Comparison of ENCODE assay signal across 20 cellular contexts in the genomic region with DNA sequence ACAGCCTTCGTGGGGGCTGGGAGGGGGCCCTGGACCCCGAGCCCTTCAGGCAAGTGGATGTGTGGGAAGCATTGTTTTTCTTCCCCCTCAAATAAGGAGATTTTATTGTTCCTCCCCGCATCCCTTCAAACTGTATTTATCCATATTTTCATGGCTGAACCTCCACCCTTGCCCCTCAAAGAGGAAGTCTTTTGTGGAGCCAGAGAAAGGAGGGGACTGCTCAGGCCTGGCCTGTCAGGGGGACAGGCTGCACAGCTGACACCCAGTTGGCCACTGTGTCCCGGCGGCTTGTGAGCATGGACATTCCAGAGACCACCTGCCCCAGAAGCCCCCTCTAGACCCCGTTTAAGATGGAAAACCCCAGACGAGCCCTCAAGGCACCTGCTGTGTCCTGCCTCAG. TPM values are rescaled to one million over a fixed set of nuclear protein-coding genes. Genes with fewer than 3 reads are reported as not detected.
DNase-seq lines count a peak whose midpoint lies in the region; ATAC-seq, FAIRE-seq and TF ChIP-seq lines count a peak whose summit lies in the region.
"Had no signal": no experiment of that assay in that cellular context is flagged by ENCODE, and none has a peak within 500 bp of the region (broad histone marks: within the 10 kb centered on the region; RNA-seq: fewer than 3 reads in every experiment).

No MANE protein-coding gene starts in this region.

- DNase-seq in PC-9 (no peak), K562 (ENCODE audit: extremely low read depth in 1 of 4, low spot score in 3 of 4) (peak in 1 of 4 experiments; percentile 3), neuronal stem cell (ENCODE audit: low spot score) (no peak)
- DNase-seq in activated CD8-positive, alpha-beta T cell treated with anti-CD3 and anti-CD28 coated beads for 36 hours: no peak
- DNase-seq: CD8-positive, alpha-beta T cell; COR-L47; DND-41; GDM1; GM23248; H7; KBM-7 had no signal

- no peak overlapping the region for H3K23ac ChIP-seq in neuronal stem cell (ENCODE audit: low read depth, low read length, poor library complexity)

- peaks cover 6% of the 10 kb centered on the region for H3K4me1 Mint-ChIP-seq in activated CD8-positive, alpha-beta T cell treated with anti-CD3 and anti-CD28 coated beads for 36 hours (ENCODE audit: low read depth)

- H2BK5ac ChIP-seq in neuronal stem cell (ENCODE audit: low read length): no peak overlapping the region

- TF ChIP-seq RAD21 in K562 (CRISPR knock-in tag; conservative IDR thresholded peaks at IDR 0.05 in 1 of 2, IDR thresholded peaks at IDR 0.05 in 1 of 2): no peak

- H3K18ac ChIP-seq in neuronal stem cell (ENCODE audit: low read length): no peak overlapping the region

- TF ChIP-seq EP300 in K562 (IDR thresholded peaks at IDR 0.05; ENCODE audit: low read length): no peak

- no peak for TF ChIP-seq POLR2A in K562 (conservative IDR thresholded peaks at IDR 0.05)

- TF ChIP-seq CTCF in PC-9 (conservative IDR thresholded peaks at IDR 0.05) (no peak), K562 (IDR thresholded peaks at IDR 0.05 in 2 of 3, conservative IDR thresholded peaks at IDR 0.05 in 1 of 3; ENCODE audit: insufficient read depth in 2 of 3, low read depth in 1 of 3, low read length in 3 of 3) (no peak)
- TF ChIP-seq CTCF in activated CD8-positive, alpha-beta T cell treated with anti-CD3 and anti-CD28 coated beads for 36 hours (IDR thresholded peaks at IDR 0.05): no peak

- no peaks in the 10 kb centered on the region for H3K79me1 ChIP-seq in neuronal stem cell (ENCODE audit: low read depth, low read length)

- no peak; the same call in 2 of the 3 replicates for ATAC-seq in K562
- ATAC-seq in HG02970 (IDR thresholded peaks at IDR 0.05; ENCODE audit: low FRiP score, unreplicated experiment): no peak
- ATAC-seq in HG02759 (IDR thresholded peaks at IDR 0.05; ENCODE audit: unreplicated experiment): no peak
- no peak for ATAC-seq in GM19351 (IDR thresholded peaks at IDR 0.05; ENCODE audit: unreplicated experiment)
- no peak for ATAC-seq in activated CD8-positive, alpha-beta T cell treated with anti-CD3 and anti-CD28 coated beads for 36 hours
- ATAC-seq: CD8-positive, alpha-beta T cell had no signal

- peak overlapping the region; percentile 5; the same call in 1 of the 2 replicates for H3K27ac ChIP-seq in BLaER1
- H3K27ac ChIP-seq in PC-9: peak overlapping the region; percentile 82
- H3K27ac ChIP-seq in K562 (ENCODE audit: extremely low read depth, low read depth, low read length): no peak overlapping the region
- H3K27ac ChIP-seq in neuronal stem cell (replicated peaks; ENCODE audit: low read length): no peak overlapping the region
- H3K27ac ChIP-seq: HL-60 had no signal

- FAIRE-seq in K562 (lab: Jason Lieb, UNC): no peak
- FAIRE-seq: GM12892, GM19239 had no signal

- 0 out of 2 replicates have a peak overlapping the region, but pooled peaks have one; percentile 18 for H3K4me2 ChIP-seq in BLaER1
- peak overlapping the region; percentile 67 for H3K4me2 ChIP-seq in PC-9
- H3K4me2 ChIP-seq in K562 (ENCODE audit: insufficient read depth, low read length): no peak overlapping the region
- no peak overlapping the region for H3K4me2 ChIP-seq in neuronal stem cell (ENCODE audit: insufficient read depth, low read length, poor library complexity, severe bottlenecking)

- no peak overlapping the region for H4K8ac ChIP-seq in neuronal stem cell (ENCODE audit: low read depth, low read length)

- POLR2A ChIA-PET in PC-9 (lab: Charles Lee; ENCODE audit: unreplicated experiment): no interaction called here
- POLR2A ChIA-PET in K562 (lab: Yijun Ruan, JAX): interaction anchor here (0.6 kb wide), 1 partner anchor 11 kb away, joined by 3 read pairs; no protein-coding TSS in a partner anchor
- POLR2A ChIA-PET in activated CD8-positive, alpha-beta T cell treated with anti-CD3 and anti-CD28 coated beads for 36 hours (lab: Charles Lee): interaction anchor here (0.6 kb wide), 1 partner anchor 17 kb away, joined by 3 read pairs; no protein-coding TSS in a partner anchor

- no TSS peak for BruUV-seq in PC-9 (replicated peaks; lab: Mats Ljungman, UMichigan)
- no TSS peak for BruUV-seq in K562 (replicated peaks; lab: Mats Ljungman, UMichigan)

- peak overlapping the region; percentile 71 for H3K14ac ChIP-seq in neuronal stem cell (ENCODE audit: low read length)

- CTCF ChIA-PET in PC-9 (lab: Charles Lee) (interaction anchor here (0.6 kb wide), 1 partner anchor 354 kb away, joined by 3 read pairs; no protein-coding TSS in a partner anchor), K562 (lab: Yijun Ruan, JAX; ENCODE audit: low intra/inter-chr PET ratio) (no interaction called here)
- CTCF ChIA-PET in activated CD8-positive, alpha-beta T cell treated with anti-CD3 and anti-CD28 coated beads for 36 hours (lab: Charles Lee): interaction anchor here (1.4 to 3.1 kb wide), 3 partner anchors 11 to 42 kb away, joined by 3 to 19 read pairs (median 6); a partner anchor contains a TSS

- peaks cover 37% of the 10 kb centered on the region for H3K4me1 ChIP-seq in BLaER1
- H3K4me1 ChIP-seq in PC-9 (replicated peaks; ENCODE audit: insufficient read depth): peaks cover 57% of the 10 kb centered on the region
- peaks cover 0 to 8% of the 10 kb centered on the region in 2 experiments; a peak in 2 of 5 replicates for H3K4me1 ChIP-seq in K562 (replicated peaks in 1 of 2; ENCODE audit: control insufficient read depth in 2 of 2, insufficient read depth in 2 of 2, low read length in 2 of 2)
- peaks cover 6% of the 10 kb centered on the region in 2 donors for H3K4me1 ChIP-seq in neuronal stem cell (ENCODE audit: control insufficient read depth in 2 of 2, insufficient read depth in 1 of 2, low read depth in 1 of 2, low read length in 2 of 2)

- H3K9ac ChIP-seq in BLaER1 (no peak overlapping the region), K562 (ENCODE audit: insufficient read depth in 1 of 2, low read depth in 2 of 2, low read length in 2 of 2) (peak overlapping the region in 1 of 2 experiments; percentile 68; a peak in 1 of 4 replicates), neuronal stem cell (ENCODE audit: low read depth, low read length, poor library complexity) (no peak overlapping the region)
- H3K9ac ChIP-seq: GM23248 had no signal

- intact Hi-C loops in PC-9 (cut with micrococcal nuclease; ENCODE audit: unreplicated experiment) (no loop called here), K562 (cut with micrococcal nuclease) (no loop called here)
- intact Hi-C loops in activated CD8-positive, alpha-beta T cell treated with anti-CD3 and anti-CD28 coated beads for 36 hours (cut with micrococcal nuclease): no loop called here

- no peaks in the 10 kb centered on the region for H4K20me1 ChIP-seq in BLaER1
- no peaks in the 10 kb centered on the region for H4K20me1 ChIP-seq in PC-9 (ENCODE audit: insufficient read depth)
- H4K20me1 ChIP-seq in K562 (replicated peaks; ENCODE audit: control insufficient read depth, insufficient read depth, low read length): no peaks in the 10 kb centered on the region

- 40% methylated on average over 5 of the region's 7 CpGs for WGBS in K562 (ENCODE audit: insufficient coverage, low coverage, missing lambda C conversion rate)
- no CpG with 5 or more reads among the region's 7 CpGs for WGBS in neuronal stem cell (ENCODE audit: extremely low coverage in 2 of 2, insufficient read length in 2 of 2, insufficient replicate concordance in 1 of 2), 2 donors

- no peak overlapping the region for H2BK120ac ChIP-seq in neuronal stem cell (ENCODE audit: low read depth, low read length)

- H3K4ac ChIP-seq in neuronal stem cell (ENCODE audit: low read length): peak overlapping the region; percentile 76

- H3K9me1 ChIP-seq in K562 (ENCODE audit: control insufficient read depth, insufficient read depth, low read length): no peaks in the 10 kb centered on the region

- H3F3A ChIP-seq in PC-9 (ENCODE audit: insufficient read depth, low read depth): peaks cover 57% of the 10 kb centered on the region

- H2BK12ac ChIP-seq in neuronal stem cell (ENCODE audit: low read length): peak overlapping the region; percentile 24

- no peak overlapping the region for H3K27ac Mint-ChIP-seq in activated CD8-positive, alpha-beta T cell treated with anti-CD3 and anti-CD28 coated beads for 36 hours
- H3K27ac Mint-ChIP-seq: B cell; CD14-positive monocyte; CD8-positive, alpha-beta T cell had no signal

- H3K9me3 ChIP-seq in BLaER1 (no peaks in the 10 kb centered on the region), PC-9 (ENCODE audit: insufficient read depth, low read depth) (no peaks in the 10 kb centered on the region), K562 (replicated peaks; ENCODE audit: control insufficient read depth, insufficient read depth, low read depth, low read length) (no peaks in the 10 kb centered on the region), neuronal stem cell (replicated peaks in 1 of 2; ENCODE audit: control insufficient read depth in 2 of 2, insufficient read depth in 1 of 2, low read depth in 1 of 2, low read length in 2 of 2) (no peaks in the 10 kb centered on the region)

- peak overlapping the region; percentile 69 for H2AK5ac ChIP-seq in neuronal stem cell (ENCODE audit: low read depth, low read length)

- H3K27me3 ChIP-seq in BLaER1 (no peaks in the 10 kb centered on the region), PC-9 (ENCODE audit: insufficient read depth, low read depth) (no peaks in the 10 kb centered on the region), K562 (ENCODE audit: control insufficient read depth in 2 of 2, insufficient read depth in 2 of 2, low read length in 2 of 2) (no peaks in the 10 kb centered on the region), neuronal stem cell (ENCODE audit: control insufficient read depth in 3 of 3, insufficient read depth in 3 of 3, low read depth in 1 of 3, low read length in 3 of 3) (no peaks in the 10 kb centered on the region)

- H3K36me3 Mint-ChIP-seq in activated CD8-positive, alpha-beta T cell treated with anti-CD3 and anti-CD28 coated beads for 36 hours (ENCODE audit: low read depth): no peaks in the 10 kb centered on the region
- H3K36me3 Mint-ChIP-seq: CD14-positive monocyte; CD8-positive, alpha-beta T cell had no signal

- H3K4me3 ChIP-seq in BLaER1 (no peak overlapping the region), PC-9 (no peak overlapping the region), K562 (no peak overlapping the region), neuronal stem cell (ENCODE audit: low read length in 2 of 2) (no peak overlapping the region)
- H3K4me3 ChIP-seq: GM23248 had no signal

- H2BK15ac ChIP-seq in neuronal stem cell (ENCODE audit: low read length): peak overlapping the region; percentile 4

- H2AFZ ChIP-seq in PC-9: no peak overlapping the region
- H2AFZ ChIP-seq in K562 (ENCODE audit: low read depth, low read length): 0 out of 2 replicates have a peak overlapping the region, but pooled peaks have one; percentile 4
- H2AFZ ChIP-seq in neuronal stem cell (ENCODE audit: low read length): peak overlapping the region; percentile 43
- H2AFZ ChIP-seq: GM23248 had no signal

- H4K91ac ChIP-seq in neuronal stem cell (ENCODE audit: low read depth, low read length, poor library complexity): no peak overlapping the region

- no peaks in the 10 kb centered on the region for H3K79me2 ChIP-seq in PC-9 (ENCODE audit: low read depth)
- H3K79me2 ChIP-seq in K562 (ENCODE audit: control insufficient read depth, insufficient read depth, low read length): no peaks in the 10 kb centered on the region

- in situ Hi-C loops in K562 (cut with MboI): no loop called here

- no peaks in the 10 kb centered on the region for H3K9me3 Mint-ChIP-seq in activated CD8-positive, alpha-beta T cell treated with anti-CD3 and anti-CD28 coated beads for 36 hours
- H3K9me3 Mint-ChIP-seq: CD14-positive monocyte; CD8-positive, alpha-beta T cell had no signal

- H3K36me3 ChIP-seq in BLaER1: no peaks in the 10 kb centered on the region
- no peaks in the 10 kb centered on the region for H3K36me3 ChIP-seq in PC-9 (ENCODE audit: low read depth)
- no peaks in the 10 kb centered on the region for H3K36me3 ChIP-seq in K562 (ENCODE audit: control insufficient read depth, insufficient read depth, low read length)
- no peaks in the 10 kb centered on the region for H3K36me3 ChIP-seq in neuronal stem cell (replicated peaks in 1 of 2; ENCODE audit: control insufficient read depth in 2 of 2, insufficient read depth in 2 of 2, low read length in 2 of 2)

- no peaks in the 10 kb centered on the region for H3K27me3 Mint-ChIP-seq in activated CD8-positive, alpha-beta T cell treated with anti-CD3 and anti-CD28 coated beads for 36 hours
- H3K27me3 Mint-ChIP-seq: B cell had no signal

- no peaks in the 10 kb centered on the region for H3K9me2 ChIP-seq in PC-9 (ENCODE audit: insufficient read depth)

- no peak overlapping the region for H3K4me3 Mint-ChIP-seq in activated CD8-positive, alpha-beta T cell treated with anti-CD3 and anti-CD28 coated beads for 36 hours
- H3K4me3 Mint-ChIP-seq: B cell; CD14-positive monocyte; CD8-positive, alpha-beta T cell had no signal

RNA-seq across cellular contexts. Expression of a gene that starts 15.9 kb away (rescaled TPM):
- total RNA-seq in PC-9 (2021): 22.4 and 32.2 TPM in 2 replicates
- 1.4 TPM in 1 of 2 replicates, not detected in the other for total RNA-seq in K562 (2011; cell fraction: chromatin; rRNA removed; ENCODE audit: low replicate concordance)
- 0.83 and 1.2 TPM in 2 replicates for total RNA-seq in K562 (2011; cell fraction: nucleolus; rRNA removed)
- 0.69 and 1.2 TPM in 2 replicates for total RNA-seq in K562 (2011; cell fraction: nucleoplasm; rRNA removed)
- total RNA-seq in K562 (2014; rRNA removed): 2.7 and 3.4 TPM in 2 replicates
- total RNA-seq in K562 (2014; rRNA removed; fragmentation: Illumina TruSeq; extraction: Trizol): 0.29 and 0.69 TPM in 2 replicates
- total RNA-seq in K562 (2015; rRNA removed; fragmentation: Illumina TruSeq; extraction: Trizol): 1.4 and 1.8 TPM in 2 replicates
- total RNA-seq in K562 (2021): 2.0 and 2.1 TPM in 2 replicates
- 1.1 and 1.6 TPM in 2 replicates for polyA plus RNA-seq in K562 (2011; rRNA removed)
- 1.7 and 2.5 TPM in 2 replicates for polyA plus RNA-seq in K562 (2011; cell fraction: cytosol; rRNA removed)
- polyA plus RNA-seq in K562 (2011; cell fraction: nucleus; rRNA removed): 0.98 and 1.1 TPM in 2 replicates
- 2.3 and 2.8 TPM in 2 replicates for polyA plus RNA-seq in K562 (2012)
- polyA plus RNA-seq in K562 (2014; fragmentation: Illumina TruSeq; extraction: Trizol): 1.1 and 1.9 TPM in 2 replicates
- polyA plus RNA-seq in K562 (2014; fragmentation: Nextera tagmentation; extraction: Ambion mirVana): not detected
- polyA plus RNA-seq in K562 (2014; rRNA removed): 0.86 and 1.8 TPM in 2 replicates
- polyA minus RNA-seq in K562 (2011; rRNA and poly(A)+ RNA removed): 0.46 and 0.72 TPM in 2 replicates
- not detected in 2 replicates for polyA minus RNA-seq in K562 (2011; cell fraction: cytosol; rRNA and poly(A)+ RNA removed)
- 0.54 and 1.3 TPM in 2 replicates for polyA minus RNA-seq in K562 (2011; cell fraction: nucleus; rRNA and poly(A)+ RNA removed)
- polyA plus RNA-seq in neuronal stem cell (2013, experiment 1 of 2): 3.9 TPM
- 3.7 TPM for polyA plus RNA-seq in neuronal stem cell (2013, experiment 2 of 2)
- 1 to 10 TPM; 4.1 to 4.2 TPM for total RNA-seq in activated CD8-positive, alpha-beta T cell treated with anti-CD3 and anti-CD28 coated beads for 36 hours

RNA-seq across cellular contexts. Expression of a gene that starts 29.3 kb away (rescaled TPM):
- 49.3 and 64.9 TPM in 2 replicates for total RNA-seq in PC-9 (2021)
- 13.2 and 13.4 TPM in 2 replicates for total RNA-seq in K562 (2011; cell fraction: chromatin; rRNA removed; ENCODE audit: low replicate concordance)
- 10.9 and 13.0 TPM in 2 replicates for total RNA-seq in K562 (2011; cell fraction: nucleolus; rRNA removed)
- total RNA-seq in K562 (2011; cell fraction: nucleoplasm; rRNA removed): 15.3 and 17.7 TPM in 2 replicates
- total RNA-seq in K562 (2014; rRNA removed): 18.5 and 18.8 TPM in 2 replicates
- 4.0 and 4.2 TPM in 2 replicates for total RNA-seq in K562 (2014; rRNA removed; fragmentation: Illumina TruSeq; extraction: Trizol)
- total RNA-seq in K562 (2015; rRNA removed; fragmentation: Illumina TruSeq; extraction: Trizol): 6.6 and 7.3 TPM in 2 replicates
- total RNA-seq in K562 (2021): 21.4 and 28.3 TPM in 2 replicates
- polyA plus RNA-seq in K562 (2011; rRNA removed): 7.9 and 9.1 TPM in 2 replicates
- 8.8 and 11.7 TPM in 2 replicates for polyA plus RNA-seq in K562 (2011; cell fraction: cytosol; rRNA removed)
- 7.8 and 10.5 TPM in 2 replicates for polyA plus RNA-seq in K562 (2011; cell fraction: nucleus; rRNA removed)
- 18.0 and 23.2 TPM in 2 replicates for polyA plus RNA-seq in K562 (2012)
- 20.9 and 27.2 TPM in 2 replicates for polyA plus RNA-seq in K562 (2014; fragmentation: Illumina TruSeq; extraction: Trizol)
- 1 to 10 TPM; 1.4 to 1.6 TPM for polyA plus RNA-seq in K562 (2014; fragmentation: Nextera tagmentation; extraction: Ambion mirVana)
- 24.4 and 26.2 TPM in 2 replicates for polyA plus RNA-seq in K562 (2014; rRNA removed)
- 3.2 and 4.6 TPM in 2 replicates for polyA minus RNA-seq in K562 (2011; rRNA and poly(A)+ RNA removed)
- polyA minus RNA-seq in K562 (2011; cell fraction: cytosol; rRNA and poly(A)+ RNA removed): 5.6 and 6.3 TPM in 2 replicates
- 3.8 and 7.1 TPM in 2 replicates for polyA minus RNA-seq in K562 (2011; cell fraction: nucleus; rRNA and poly(A)+ RNA removed)
- polyA plus RNA-seq in neuronal stem cell (2013, experiment 1 of 2): 21.6 TPM
- polyA plus RNA-seq in neuronal stem cell (2013, experiment 2 of 2): 22.5 TPM
- total RNA-seq in activated CD8-positive, alpha-beta T cell treated with anti-CD3 and anti-CD28 coated beads for 36 hours: 10 to 100 TPM; 22.6 to 23.5 TPM

RNA-seq across cellular contexts. Expression of a gene that starts 42.1 kb away (rescaled TPM):
- total RNA-seq in PC-9 (2021) (14.6 and 19.5 TPM in 2 replicates), K562 (2014; rRNA removed) (5.5 and 6.3 TPM in 2 replicates), K562 (2014; rRNA removed; fragmentation: Illumina TruSeq; extraction: Trizol) (1.6 and 2.1 TPM in 2 replicates), K562 (2015; rRNA removed; fragmentation: Illumina TruSeq; extraction: Trizol) (2.0 and 2.1 TPM in 2 replicates), K562 (2021) (4.7 and 5.7 TPM in 2 replicates)
- 14.7 and 39.0 TPM in 2 replicates for total RNA-seq in K562 (2011; cell fraction: chromatin; rRNA removed; ENCODE audit: low replicate concordance)
- total RNA-seq in K562 (2011; cell fraction: nucleolus; rRNA removed): 32.7 and 33.0 TPM in 2 replicates
- 14.5 and 17.5 TPM in 2 replicates for total RNA-seq in K562 (2011; cell fraction: nucleoplasm; rRNA removed)
- polyA plus RNA-seq in K562 (2011; rRNA removed) (6.9 and 9.1 TPM in 2 replicates), K562 (2014; fragmentation: Illumina TruSeq; extraction: Trizol) (4.6 and 5.4 TPM in 2 replicates), K562 (2014; fragmentation: Nextera tagmentation; extraction: Ambion mirVana) (under 1 TPM; 0.14 to 0.15 TPM), K562 (2014; rRNA removed) (5.6 and 7.0 TPM in 2 replicates)
- polyA plus RNA-seq in K562 (2011; cell fraction: cytosol; rRNA removed): 4.9 and 7.5 TPM in 2 replicates
- polyA plus RNA-seq in K562 (2011; cell fraction: nucleus; rRNA removed): 24.3 and 48.8 TPM in 2 replicates
- 6.1 and 12.0 TPM in 2 replicates for polyA plus RNA-seq in K562 (2012)
- polyA minus RNA-seq in K562 (2011; rRNA and poly(A)+ RNA removed): 1.8 and 2.6 TPM in 2 replicates
- 3.7 and 4.4 TPM in 2 replicates for polyA minus RNA-seq in K562 (2011; cell fraction: cytosol; rRNA and poly(A)+ RNA removed)
- 17.5 and 22.5 TPM in 2 replicates for polyA minus RNA-seq in K562 (2011; cell fraction: nucleus; rRNA and poly(A)+ RNA removed)
- polyA plus RNA-seq in neuronal stem cell (2013, experiment 1 of 2): 7.8 TPM
- polyA plus RNA-seq in neuronal stem cell (2013, experiment 2 of 2): 8.0 TPM
- total RNA-seq in activated CD8-positive, alpha-beta T cell treated with anti-CD3 and anti-CD28 coated beads for 36 hours: 10 to 100 TPM; 12.4 to 12.6 TPM

RNA-seq across cellular contexts. Expression of a gene that starts 44.1 kb away (rescaled TPM):
- total RNA-seq in PC-9 (2021) (12.9 and 18.7 TPM in 2 replicates), K562 (2014; rRNA removed) (6.9 and 10.1 TPM in 2 replicates), K562 (2014; rRNA removed; fragmentation: Illumina TruSeq; extraction: Trizol) (5.7 and 5.8 TPM in 2 replicates), K562 (2015; rRNA removed; fragmentation: Illumina TruSeq; extraction: Trizol) (8.3 and 10.7 TPM in 2 replicates), K562 (2021) (32.1 and 36.6 TPM in 2 replicates)
- total RNA-seq in K562 (2011; cell fraction: chromatin; rRNA removed; ENCODE audit: low replicate concordance): 52.9 and 134 TPM in 2 replicates
- total RNA-seq in K562 (2011; cell fraction: nucleolus; rRNA removed): 50.8 and 62.5 TPM in 2 replicates
- 48.8 and 58.4 TPM in 2 replicates for total RNA-seq in K562 (2011; cell fraction: nucleoplasm; rRNA removed)
- polyA plus RNA-seq in K562 (2011; rRNA removed) (7.7 TPM in 2 replicates), K562 (2014; fragmentation: Illumina TruSeq; extraction: Trizol) (24.1 and 31.8 TPM in 2 replicates), K562 (2014; fragmentation: Nextera tagmentation; extraction: Ambion mirVana) (1 to 10 TPM in 1 of 2 experiments, under 1 TPM in 1; 0.70 to 1.3 TPM), K562 (2014; rRNA removed) (16.6 and 16.9 TPM in 2 replicates)
- 6.3 and 8.7 TPM in 2 replicates for polyA plus RNA-seq in K562 (2011; cell fraction: cytosol; rRNA removed)
- polyA plus RNA-seq in K562 (2011; cell fraction: nucleus; rRNA removed): 57.8 and 61.3 TPM in 2 replicates
- polyA plus RNA-seq in K562 (2012): 40.6 and 95.2 TPM in 2 replicates
- 3.6 and 10.5 TPM in 2 replicates for polyA minus RNA-seq in K562 (2011; rRNA and poly(A)+ RNA removed)
- polyA minus RNA-seq in K562 (2011; cell fraction: cytosol; rRNA and poly(A)+ RNA removed): 19.9 and 27.9 TPM in 2 replicates
- 14.5 and 19.8 TPM in 2 replicates for polyA minus RNA-seq in K562 (2011; cell fraction: nucleus; rRNA and poly(A)+ RNA removed)
- 2.8 TPM for polyA plus RNA-seq in neuronal stem cell (2013, experiment 1 of 2)
- 2.9 TPM for polyA plus RNA-seq in neuronal stem cell (2013, experiment 2 of 2)
- total RNA-seq in activated CD8-positive, alpha-beta T cell treated with anti-CD3 and anti-CD28 coated beads for 36 hours: 100 to 1,000 TPM; 285 to 298 TPM

RNA-seq across cellular contexts. Expression of a gene that starts 45.2 kb away (rescaled TPM):
- total RNA-seq in PC-9 (2021) (92.4 and 138 TPM in 2 replicates), K562 (2014; rRNA removed) (7.5 and 8.8 TPM in 2 replicates), K562 (2014; rRNA removed; fragmentation: Illumina TruSeq; extraction: Trizol) (2.4 and 2.5 TPM in 2 replicates), K562 (2015; rRNA removed; fragmentation: Illumina TruSeq; extraction: Trizol) (4.0 and 4.6 TPM in 2 replicates), K562 (2021) (22.6 and 22.9 TPM in 2 replicates)
- 4.5 and 16.3 TPM in 2 replicates for total RNA-seq in K562 (2011; cell fraction: chromatin; rRNA removed; ENCODE audit: low replicate concordance)
- total RNA-seq in K562 (2011; cell fraction: nucleolus; rRNA removed): 10.4 and 13.0 TPM in 2 replicates
- 4.2 and 4.8 TPM in 2 replicates for total RNA-seq in K562 (2011; cell fraction: nucleoplasm; rRNA removed)
- polyA plus RNA-seq in K562 (2011; rRNA removed) (8.1 and 16.5 TPM in 2 replicates), K562 (2014; fragmentation: Illumina TruSeq; extraction: Trizol) (10.5 and 14.7 TPM in 2 replicates), K562 (2014; fragmentation: Nextera tagmentation; extraction: Ambion mirVana) (under 1 TPM; 0.20 to 0.27 TPM), K562 (2014; rRNA removed) (8.2 and 15.7 TPM in 2 replicates)
- polyA plus RNA-seq in K562 (2011; cell fraction: cytosol; rRNA removed): 15.2 and 44.8 TPM in 2 replicates
- 10.0 and 23.0 TPM in 2 replicates for polyA plus RNA-seq in K562 (2011; cell fraction: nucleus; rRNA removed)
- 13.0 and 13.6 TPM in 2 replicates for polyA plus RNA-seq in K562 (2012)
- polyA minus RNA-seq in K562 (2011; rRNA and poly(A)+ RNA removed): 1.6 and 13.2 TPM in 2 replicates
- polyA minus RNA-seq in K562 (2011; cell fraction: cytosol; rRNA and poly(A)+ RNA removed): 17.4 and 18.3 TPM in 2 replicates
- polyA minus RNA-seq in K562 (2011; cell fraction: nucleus; rRNA and poly(A)+ RNA removed): 3.4 and 8.9 TPM in 2 replicates
- 19.5 TPM for polyA plus RNA-seq in neuronal stem cell (2013, experiment 1 of 2)
- 17.6 TPM for polyA plus RNA-seq in neuronal stem cell (2013, experiment 2 of 2)
- total RNA-seq in activated CD8-positive, alpha-beta T cell treated with anti-CD3 and anti-CD28 coated beads for 36 hours: 1 to 10 TPM; 3.9 to 6.6 TPM

Comparison
In these comparisons a context has a peak if more than half of its experiments do, and no peak if none do; other contexts are left out.
1. H3K27ac ChIP-seq: peak in BLaER1 (single experiment) and PC-9 (single experiment); none in K562 (single experiment) and neuronal stem cell (single experiment).
2. H3K4me2 ChIP-seq: peak in BLaER1 (single experiment) and PC-9 (single experiment); none in K562 (single experiment) and neuronal stem cell (single experiment).